1 cellular context compared by ENCODE assay signal in genomic region chr9:85741112-85741874, GRCh38.
TF ChIP-seq lines count a peak whose summit lies in the region.

No MANE protein-coding gene starts in this region.

TF ChIP-seq in K562, 482 proteins besides CTCF, POLR2A, EP300 and RAD21 (continued from another document and continues in another):
- TF ChIP-seq ZNF583 (CRISPR knock-in tag; IDR thresholded peaks at IDR 0.05), result no peak
- TF ChIP-seq CC2D1A (IDR thresholded peaks at IDR 0.05), result no peak
- TF ChIP-seq NFE2 (IDR thresholded peaks at IDR 0.05; ENCODE audit: low read depth), result peak; percentile 79
- TF ChIP-seq PHB (CRISPR knock-in tag; IDR thresholded peaks at IDR 0.05), result no peak
- peak; percentile 43 for TF ChIP-seq HMGN3 (IDR thresholded peaks at IDR 0.05; ENCODE audit: borderline replicate concordance, extremely low read depth, insufficient read length, low read depth, low read length)
- no peak for TF ChIP-seq HNRNPL (IDR thresholded peaks at IDR 0.05; ENCODE audit: low read depth, low read length)
- TF ChIP-seq PHF20 (IDR thresholded peaks at IDR 0.05; ENCODE audit: partially characterized antibody), result no peak
- TF ChIP-seq ZNF512 (tag; IDR thresholded peaks at IDR 0.05), result no peak
- peak; percentile 69 for TF ChIP-seq PRDM10 (IDR thresholded peaks at IDR 0.05; ENCODE audit: partially characterized antibody)
- no peak for TF ChIP-seq CREBBP (IDR thresholded peaks at IDR 0.05; ENCODE audit: low read depth, low read length)
- no peak for TF ChIP-seq ZNF780A (CRISPR knock-in tag; IDR thresholded peaks at IDR 0.05)
- no peak for TF ChIP-seq PRMT5 (CRISPR knock-in tag; IDR thresholded peaks at IDR 0.05)
- TF ChIP-seq ZNF347 (CRISPR knock-in tag; IDR thresholded peaks at IDR 0.05; ENCODE audit: low read depth), result no peak
- TF ChIP-seq ZNF57 (CRISPR knock-in tag; IDR thresholded peaks at IDR 0.05), result no peak
- no peak for TF ChIP-seq ZNF175 (CRISPR knock-in tag; IDR thresholded peaks at IDR 0.05; ENCODE audit: low read depth)
- TF ChIP-seq VEZF1 (CRISPR knock-in tag; IDR thresholded peaks at IDR 0.05), result no peak
- TF ChIP-seq ZBTB49 (CRISPR knock-in tag; IDR thresholded peaks at IDR 0.05; ENCODE audit: borderline replicate concordance), result no peak
- TF ChIP-seq ZNF24 (IDR thresholded peaks at IDR 0.05), result no peak
- TF ChIP-seq PHF21A (IDR thresholded peaks at IDR 0.05; ENCODE audit: borderline replicate concordance, low read depth), result no peak
- no peak for TF ChIP-seq MIER1 (IDR thresholded peaks at IDR 0.05; ENCODE audit: low read depth)
- no peak for TF ChIP-seq ZNF232 (CRISPR knock-in tag; IDR thresholded peaks at IDR 0.05)
- no peak for TF ChIP-seq ZHX1 (conservative IDR thresholded peaks at IDR 0.05; ENCODE audit: low read length)
- no peak for TF ChIP-seq CLOCK (CRISPR knock-in tag; IDR thresholded peaks at IDR 0.05; ENCODE audit: borderline replicate concordance)
- TF ChIP-seq TAF7 (tag; IDR thresholded peaks at IDR 0.05), result no peak
- no peak for TF ChIP-seq MXD1 (CRISPR knock-in tag; IDR thresholded peaks at IDR 0.05; ENCODE audit: borderline replicate concordance, poor library complexity, severe bottlenecking)
- TF ChIP-seq CUX1 (CRISPR knock-in tag; IDR thresholded peaks at IDR 0.05), result no peak
- no peak for TF ChIP-seq ZKSCAN3 (CRISPR knock-in tag; IDR thresholded peaks at IDR 0.05)
- no peak for TF ChIP-seq FOXP4 (CRISPR knock-in tag; IDR thresholded peaks at IDR 0.05; ENCODE audit: borderline replicate concordance)
- TF ChIP-seq RBFOX2 (IDR thresholded peaks at IDR 0.05; ENCODE audit: low read depth, low read length), result peak; percentile 67
- no peak for TF ChIP-seq MTA2 (IDR thresholded peaks at IDR 0.05; ENCODE audit: low read depth)
